11 cellular contexts compared by ENCODE assay signal in genomic region chr7:33039905-33040292, GRCh38. TPM values are rescaled to one million over a fixed set of nuclear protein-coding genes. Genes with fewer than 3 reads are reported as not detected.
DNase-seq lines count a peak whose midpoint lies in the region; ATAC-seq and TF ChIP-seq lines count a peak whose summit lies in the region.
"Had no signal": no experiment of that assay in that cellular context is flagged by ENCODE, and none has a peak within 500 bp of the region (broad histone marks: within the 10 kb centered on the region; RNA-seq: fewer than 3 reads in every experiment).

No MANE protein-coding gene starts in this region.

- no peaks in the 10 kb centered on the region for H3K9me3 Mint-ChIP-seq in CD8-positive, alpha-beta memory T cell

- no peak for TF ChIP-seq POLR2A in esophagus muscularis mucosa (IDR thresholded peaks at IDR 0.05; ENCODE audit: low read depth)

- intact Hi-C loops in esophagus muscularis mucosa (cut with DNase I): no loop called here

- no peak overlapping the region for H3K27ac ChIP-seq in CD8-positive, alpha-beta memory T cell (ENCODE audit: low read depth, low read length)
- H3K27ac ChIP-seq in SK-N-MC (no peak overlapping the region), esophagus muscularis mucosa (replicated peaks in 1 of 4) (peak overlapping the region; percentile 54 to 71 (median 66)), rectal smooth muscle tissue (ENCODE audit: low read depth, low read length) (peak overlapping the region; percentile 49)

- H3K36me3 Mint-ChIP-seq in CD8-positive, alpha-beta memory T cell: peaks cover 0 to 5% (median 5%) of the 10 kb centered on the region in 3 donors

- 55% methylated on average over 1 of the region's 1 CpG for WGBS in esophagus muscularis mucosa

- H3K27me3 Mint-ChIP-seq in CD8-positive, alpha-beta memory T cell: no peaks in the 10 kb centered on the region

- TF ChIP-seq CTCF in esophagus muscularis mucosa (IDR thresholded peaks at IDR 0.05): no peak

- POLR2A ChIA-PET in CD8-positive, alpha-beta memory T cell (lab: Charles Lee): interaction anchor here (0.7 to 2.3 kb wide), 2 partner anchors 22 to 545 kb away, joined by 3 to 9 read pairs; partner anchors contain the start of genes AVL9 and NT5C3A

- peaks cover 24% of the 10 kb centered on the region for H3K4me1 ChIP-seq in CD8-positive, alpha-beta memory T cell (ENCODE audit: insufficient read depth, low read length)
- H3K4me1 ChIP-seq in esophagus muscularis mucosa: peaks cover 35 to 72% (median 60%) of the 10 kb centered on the region in 4 donors
- H3K4me1 ChIP-seq in rectal smooth muscle tissue (ENCODE audit: control insufficient read depth, insufficient read depth, low read length): peaks cover 27% of the 10 kb centered on the region

- DNase-seq in CD8-positive, alpha-beta memory T cell: no peak
- DNase-seq in SK-N-MC (ENCODE audit: low read depth, low spot score): no peak
- no peak for DNase-seq in esophagus muscularis mucosa (ENCODE audit: extremely low spot score)
- no peak for DNase-seq in NCI-H1048 (lab: John Stamatoyannopoulos, UW)
- DNase-seq in kidney glomerular epithelial cell (lab: John Stamatoyannopoulos, UW): no peak
- DNase-seq: amniotic stem cell, mesendoderm, NCI-H774 had no signal

- peak overlapping the region; percentile 48 for H3K9ac ChIP-seq in SK-N-MC (ENCODE audit: insufficient read length)
- H3K9ac ChIP-seq in rectal smooth muscle tissue (ENCODE audit: low read length): no peak overlapping the region

- ATAC-seq in GM18867 (IDR thresholded peaks at IDR 0.05; ENCODE audit: unreplicated experiment): no peak
- ATAC-seq in GM21423 (IDR thresholded peaks at IDR 0.05; ENCODE audit: unreplicated experiment): no peak

- no peaks in the 10 kb centered on the region for H3K9me3 ChIP-seq in CD8-positive, alpha-beta memory T cell (ENCODE audit: low read length)
- H3K9me3 ChIP-seq in SK-N-MC (ENCODE audit: low read depth, low read length): no peaks in the 10 kb centered on the region
- H3K9me3 ChIP-seq in esophagus muscularis mucosa: no peaks in the 10 kb centered on the region

- CTCF ChIA-PET in CD8-positive, alpha-beta memory T cell (lab: Charles Lee): interaction anchor here (0.9 to 3.5 kb wide), 10 partner anchors 9 to 193 kb away, joined by 3 to 16 read pairs (median 4); partner anchors contain the start of genes KBTBD2, NT5C3A and RP9

- H3K36me3 ChIP-seq in CD8-positive, alpha-beta memory T cell (ENCODE audit: insufficient read depth, low read length): no peaks in the 10 kb centered on the region
- peaks cover 12% of the 10 kb centered on the region; the same call in 1 of the 2 replicates for H3K36me3 ChIP-seq in SK-N-MC (ENCODE audit: insufficient read depth, low read length)
- H3K36me3 ChIP-seq in esophagus muscularis mucosa: no peaks in the 10 kb centered on the region
- H3K36me3 ChIP-seq in rectal smooth muscle tissue (ENCODE audit: control insufficient read depth, insufficient read depth, low read length): no peaks in the 10 kb centered on the region

- peak overlapping the region; percentile 37 for H3K4me3 ChIP-seq in CD8-positive, alpha-beta memory T cell (ENCODE audit: low read length)
- peak overlapping the region; percentile 61 for H3K4me3 ChIP-seq in SK-N-MC
- H3K4me3 ChIP-seq in esophagus muscularis mucosa: peak overlapping the region; percentile 42 to 58 (median 53)
- peak overlapping the region; percentile 54 for H3K4me3 ChIP-seq in rectal smooth muscle tissue (ENCODE audit: low read length)

- H3K4me3 Mint-ChIP-seq in CD8-positive, alpha-beta memory T cell: peak overlapping the region; percentile 81 to 88 (median 86)

- peaks cover 50 to 73% (median 67%) of the 10 kb centered on the region in 3 donors for H3K4me1 Mint-ChIP-seq in CD8-positive, alpha-beta memory T cell

- TF ChIP-seq EP300 in esophagus muscularis mucosa (IDR thresholded peaks at IDR 0.05): no peak

- H3K27me3 ChIP-seq in CD8-positive, alpha-beta memory T cell (ENCODE audit: insufficient read depth, low read length, poor library complexity, severe bottlenecking): no peaks in the 10 kb centered on the region
- no peaks in the 10 kb centered on the region for H3K27me3 ChIP-seq in esophagus muscularis mucosa
- no peaks in the 10 kb centered on the region for H3K27me3 ChIP-seq in rectal smooth muscle tissue (ENCODE audit: control insufficient read depth, insufficient read depth, low read length)

- H3K27ac Mint-ChIP-seq in CD8-positive, alpha-beta memory T cell: peak overlapping the region; percentile 35 to 92 (median 82)

RNA-seq across cellular contexts. Expression of gene NT5C3A, which starts 22.7 kb away (rescaled TPM):
- 10 to 100 TPM; 27.6 to 31.5 TPM for total RNA-seq in CD8-positive, alpha-beta memory T cell
- 54.1 TPM for polyA plus RNA-seq in CD8-positive, alpha-beta memory T cell
- total RNA-seq in esophagus muscularis mucosa: 10 to 100 TPM; 13.9 to 22.0 (median 19.7) TPM

Comparison
In these comparisons a context has a peak if more than half of its experiments do, and no peak if none do; other contexts are left out.
1. H3K27ac ChIP-seq: peak in esophagus muscularis mucosa (4 of 4) and rectal smooth muscle tissue (single experiment); none in CD8-positive, alpha-beta memory T cell (single experiment) and SK-N-MC (single experiment).
2. Peak in every context shown above with its lines, with median percentiles within 50 percentile points of each other: H3K4me3 ChIP-seq.